In the genomic region with DNA sequence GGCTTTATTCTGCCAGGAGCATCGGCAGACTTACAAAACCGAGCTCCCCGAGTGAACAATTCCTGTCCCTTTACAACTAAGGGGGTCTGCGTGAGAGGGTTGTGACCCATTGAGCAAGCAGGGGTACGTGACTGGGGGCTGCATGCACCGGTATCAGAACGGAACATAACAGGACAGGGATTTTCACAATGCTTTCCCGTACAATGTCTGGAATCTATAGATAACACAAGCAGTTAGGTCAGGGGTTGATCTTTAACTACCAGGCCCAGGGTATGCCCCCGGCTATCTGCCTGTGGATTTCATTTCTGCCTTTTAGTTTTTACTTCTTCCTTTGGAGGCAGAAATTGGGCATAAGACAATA, we compare ENCODE assay signal across 17 cellular contexts.
"Had no signal": no experiment of that assay in that cellular context is flagged by ENCODE, and none has a peak within 500 bp of the region (broad histone marks: within the 10 kb centered on the region; RNA-seq: fewer than 3 reads in every experiment).

No MANE protein-coding gene starts in this region.

- H3K27ac Mint-ChIP-seq: endodermal cell; nephron progenitor cell; stimulated activated naive B cell treated with anti-CD40 and anti-IgM and Interleukin-4, amounts not matched to agents 10 μg/mL and 1 μg/mL and 100 μg/mL, for 72 hours had no signal

- H3K9me3 ChIP-seq: colonic mucosa, heart left ventricle, sigmoid colon, thoracic aorta, transverse colon had no signal

- H3K4me1 ChIP-seq: colonic mucosa, parathyroid adenoma, sigmoid colon, transverse colon had no signal

- H3K4me3 ChIP-seq: colonic mucosa, heart left ventricle, sigmoid colon, skin epidermis, thoracic aorta, transverse colon had no signal

- H3K4me1 Mint-ChIP-seq: endodermal cell had no signal

- ATAC-seq: heart left ventricle; naive thymus-derived CD4-positive, alpha-beta T cell; stimulated activated naive B cell treated with anti-CD40 and anti-IgM and Interleukin-4, amounts not matched to agents 10 μg/mL and 1 μg/mL and 100 μg/mL, for 72 hours; stimulated activated naive CD8-positive, alpha-beta T cell treated with anti-CD3 and anti-CD28 coated beads, Interleukin-15, amount 100 ng/mL, for 72 hours had no signal

- H3K27me3 ChIP-seq: colonic mucosa, heart left ventricle, sigmoid colon, transverse colon had no signal

- H2AFZ ChIP-seq: parathyroid adenoma had no signal

- H3K27me3 Mint-ChIP-seq: naive thymus-derived CD4-positive, alpha-beta T cell; stimulated activated naive B cell treated with anti-CD40 and anti-IgM and Interleukin-4, amounts not matched to agents 10 μg/mL and 1 μg/mL and 100 μg/mL, for 72 hours; stimulated activated naive CD8-positive, alpha-beta T cell treated with anti-CD3 and anti-CD28 coated beads, Interleukin-15, amount 100 ng/mL, for 72 hours had no signal

- DNase-seq: colonic mucosa; dermis blood vessel endothelial cell; endodermal cell; heart left ventricle; hypothalamus; kidney glomerular epithelial cell; naive thymus-derived CD4-positive, alpha-beta T cell; nephron progenitor cell; sigmoid colon; stimulated activated CD4-positive, alpha-beta T cell treated with anti-CD3 and anti-CD28 coated beads, Interleukin-2, amount 100 ng/mL, for 24 hours; stimulated activated CD4-positive, alpha-beta T cell treated with anti-CD3 and anti-CD28 coated beads, Interleukin-4, amount 100 ng/mL, for 4 hours; stimulated activated naive B cell treated with anti-CD40 and anti-IgM and Interleukin-4, amounts not matched to agents 10 μg/mL and 1 μg/mL and 100 μg/mL, for 72 hours; stimulated activated naive CD8-positive, alpha-beta T cell treated with anti-CD3 and anti-CD28 coated beads, Interleukin-15, amount 100 ng/mL, for 72 hours; transverse colon had no signal

- H3K36me3 ChIP-seq: colonic mucosa, sigmoid colon, thoracic aorta, transverse colon had no signal

- H3K9ac ChIP-seq: parathyroid adenoma had no signal

- H3K27ac ChIP-seq: colonic mucosa, heart left ventricle, parathyroid adenoma, sigmoid colon, skin epidermis, thoracic aorta, transverse colon had no signal

- H3K9me3 Mint-ChIP-seq: naive thymus-derived CD4-positive, alpha-beta T cell; nephron progenitor cell; stimulated activated naive B cell treated with anti-CD40 and anti-IgM and Interleukin-4, amounts not matched to agents 10 μg/mL and 1 μg/mL and 100 μg/mL, for 72 hours; stimulated activated naive CD8-positive, alpha-beta T cell treated with anti-CD3 and anti-CD28 coated beads, Interleukin-15, amount 100 ng/mL, for 72 hours had no signal

- H3K79me2 ChIP-seq: parathyroid adenoma had no signal

- H3K4me3 Mint-ChIP-seq: endodermal cell; naive thymus-derived CD4-positive, alpha-beta T cell; nephron progenitor cell; stimulated activated naive B cell treated with anti-CD40 and anti-IgM and Interleukin-4, amounts not matched to agents 10 μg/mL and 1 μg/mL and 100 μg/mL, for 72 hours; stimulated activated naive CD8-positive, alpha-beta T cell treated with anti-CD3 and anti-CD28 coated beads, Interleukin-15, amount 100 ng/mL, for 72 hours had no signal
